Comparison of ENCODE assay signal across 7 cellular contexts in genomic region chr9:132269704-132270516, GRCh38.
A peak's percentile ranks its signal among the peaks of the same experiment; 100 is the strongest.
DNase-seq lines count a peak whose midpoint lies in the region; ATAC-seq and TF ChIP-seq lines count a peak whose summit lies in the region.
"Not testable (repeated sequence)": the region's sequence is repeated elsewhere in the genome, so short reads cannot be mapped to it uniquely, and the experiment has no call there.

No MANE protein-coding gene starts in this region.

- not testable (repeated sequence) for H2AFZ ChIP-seq in GM23338

- H3K4me3 Mint-ChIP-seq in GM23338; WTC11; activated T-helper 17 cell treated with anti-CD3 and anti-CD28 coated beads, Interleukin-2, amount 50 U/mL, for 72 hours: not testable (repeated sequence)

- DNase-seq in GM23338 (ENCODE audit: low spot score) (peak; percentile 5), NCI-H2196 (lab: John Stamatoyannopoulos, UW; ENCODE audit: unreplicated experiment) (peak; percentile 24), kidney epithelial cell (ENCODE audit: low read depth) (peak; percentile 32)
- DNase-seq in WTC11 (ENCODE audit: low spot score) = not testable (repeated sequence)
- DNase-seq in effector memory CD4-positive, alpha-beta T cell = peak in 2 of 3 donors; percentile 16 to 22
- peak; percentile 34 to 51 for DNase-seq in stimulated activated CD4-positive, alpha-beta T cell treated with anti-CD3 and anti-CD28 coated beads, Interleukin-2, amount 100 ng/mL, for 24 hours

- POLR2A ChIA-PET in WTC11 (lab: Charles Lee) = not testable (repeated sequence)

- not testable (repeated sequence) for H3F3A ChIP-seq in GM23338 (replicated peaks; ENCODE audit: low read depth)

- not testable (repeated sequence) for H3K4me1 ChIP-seq in GM23338 (ENCODE audit: insufficient read depth); effector memory CD4-positive, alpha-beta T cell (ENCODE audit: control insufficient read depth, insufficient read depth, low read length, poor library complexity, severe bottlenecking)

- not testable (repeated sequence) for H3K9me3 Mint-ChIP-seq in GM23338; WTC11; activated T-helper 17 cell treated with anti-CD3 and anti-CD28 coated beads, Interleukin-2, amount 50 U/mL, for 72 hours

- not testable (repeated sequence) for H3K27me3 ChIP-seq in GM23338 (ENCODE audit: insufficient read depth); effector memory CD4-positive, alpha-beta T cell (replicated peaks; ENCODE audit: control insufficient read depth, insufficient read depth, low read length, poor library complexity, severe bottlenecking); kidney epithelial cell (ENCODE audit: control insufficient read depth, insufficient read depth, low read length)

- H3K4me3 ChIP-seq in GM23338; effector memory CD4-positive, alpha-beta T cell (ENCODE audit: insufficient read depth, low read depth, low read length, poor library complexity, severe bottlenecking); kidney epithelial cell (ENCODE audit: low read depth, low read length): not testable (repeated sequence)

- not testable (repeated sequence) for H3K79me2 ChIP-seq in GM23338 (replicated peaks; ENCODE audit: insufficient read depth)

- TF ChIP-seq CTCF in GM23338 (conservative IDR thresholded peaks at IDR 0.05; ENCODE audit: low read depth in 2 of 2); WTC11 (IDR thresholded peaks at IDR 0.05); kidney epithelial cell (IDR thresholded peaks at IDR 0.05; ENCODE audit: insufficient read depth, low read length, poor library complexity, severe bottlenecking): not testable (repeated sequence)

- CTCF ChIA-PET in WTC11 (lab: Charles Lee) = interaction anchor here (1.4 to 2.2 kb wide), 9 partner anchors 11 to 133 kb away, joined by 3 to 37 read pairs (median 6); partner anchors contain the start of gene SETX

- H3K4me2 ChIP-seq in GM23338 = not testable (repeated sequence)

- H3K27ac ChIP-seq in GM23338 (ENCODE audit: low read depth) = peak overlapping the region; percentile 86
- peak overlapping the region; percentile 38 for H3K27ac ChIP-seq in effector memory CD4-positive, alpha-beta T cell (ENCODE audit: insufficient read depth, low read length, poor library complexity, severe bottlenecking)

- peaks cover 67% of the 10 kb centered on the region for H3K36me3 Mint-ChIP-seq in GM23338 (ENCODE audit: low read depth)
- H3K36me3 Mint-ChIP-seq in WTC11 = peaks cover 49% of the 10 kb centered on the region
- H3K36me3 Mint-ChIP-seq in activated T-helper 17 cell treated with anti-CD3 and anti-CD28 coated beads, Interleukin-2, amount 50 U/mL, for 72 hours (ENCODE audit: low read depth) = peaks cover 98% of the 10 kb centered on the region

- not testable (repeated sequence) for ATAC-seq in GM23338, WTC11
- ATAC-seq in activated T-helper 17 cell treated with anti-CD3 and anti-CD28 coated beads, Interleukin-2, amount 50 U/mL, for 72 hours (replicated peaks) = peak; percentile 88

- H3K9me2 ChIP-seq in GM23338 (ENCODE audit: insufficient read depth) = not testable (repeated sequence)

- peaks cover 35% of the 10 kb centered on the region for H3K36me3 ChIP-seq in GM23338 (ENCODE audit: insufficient read depth)
- H3K36me3 ChIP-seq in effector memory CD4-positive, alpha-beta T cell (ENCODE audit: control insufficient read depth, insufficient read depth, low read length) = peaks cover 70% of the 10 kb centered on the region
- not testable (repeated sequence) for H3K36me3 ChIP-seq in kidney epithelial cell (ENCODE audit: control insufficient read depth, insufficient read depth, low read length)

- H3K27me3 Mint-ChIP-seq in GM23338 (ENCODE audit: insufficient read depth, low read depth, poor library complexity); WTC11 (ENCODE audit: low read depth); activated T-helper 17 cell treated with anti-CD3 and anti-CD28 coated beads, Interleukin-2, amount 50 U/mL, for 72 hours: not testable (repeated sequence)

- not testable (repeated sequence) for H3K9me3 ChIP-seq in effector memory CD4-positive, alpha-beta T cell (ENCODE audit: control insufficient read depth, low read length)

- H4K20me1 ChIP-seq in GM23338 (replicated peaks; ENCODE audit: insufficient read depth) = not testable (repeated sequence)

- H3K27ac Mint-ChIP-seq in GM23338 (peak overlapping the region; percentile 98), WTC11 (peak overlapping the region; percentile 68)
- not testable (repeated sequence) for H3K27ac Mint-ChIP-seq in activated T-helper 17 cell treated with anti-CD3 and anti-CD28 coated beads, Interleukin-2, amount 50 U/mL, for 72 hours

- not testable (repeated sequence) for H3K4me1 Mint-ChIP-seq in GM23338; WTC11; activated T-helper 17 cell treated with anti-CD3 and anti-CD28 coated beads, Interleukin-2, amount 50 U/mL, for 72 hours
